ENCODE assay signal across 1 cellular context in the genomic region with DNA sequence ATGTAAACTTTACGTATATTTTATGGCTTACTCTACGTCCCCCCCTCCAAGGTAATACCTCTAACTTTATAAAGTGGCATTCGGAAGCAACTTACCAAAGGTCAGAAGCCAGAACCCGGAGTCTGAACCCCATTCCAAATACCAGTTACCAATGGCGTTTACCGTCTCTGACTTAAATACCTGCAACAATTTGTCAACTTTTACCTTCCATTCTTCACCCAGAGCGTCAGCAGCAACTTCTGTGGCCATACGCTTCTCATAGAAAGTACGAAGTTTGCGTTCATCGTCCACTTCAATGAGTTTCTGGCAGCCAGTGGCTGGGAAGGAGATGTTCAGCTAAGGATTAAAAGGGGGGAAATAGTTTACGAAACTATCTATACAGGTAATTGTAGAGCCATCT.
TF ChIP-seq lines count a peak whose summit lies in the region.

No MANE protein-coding gene starts in this region.

TF ChIP-seq in K562, 482 proteins besides CTCF, POLR2A, EP300 and RAD21 (continued from another document):
- TF ChIP-seq, protein P1, sequence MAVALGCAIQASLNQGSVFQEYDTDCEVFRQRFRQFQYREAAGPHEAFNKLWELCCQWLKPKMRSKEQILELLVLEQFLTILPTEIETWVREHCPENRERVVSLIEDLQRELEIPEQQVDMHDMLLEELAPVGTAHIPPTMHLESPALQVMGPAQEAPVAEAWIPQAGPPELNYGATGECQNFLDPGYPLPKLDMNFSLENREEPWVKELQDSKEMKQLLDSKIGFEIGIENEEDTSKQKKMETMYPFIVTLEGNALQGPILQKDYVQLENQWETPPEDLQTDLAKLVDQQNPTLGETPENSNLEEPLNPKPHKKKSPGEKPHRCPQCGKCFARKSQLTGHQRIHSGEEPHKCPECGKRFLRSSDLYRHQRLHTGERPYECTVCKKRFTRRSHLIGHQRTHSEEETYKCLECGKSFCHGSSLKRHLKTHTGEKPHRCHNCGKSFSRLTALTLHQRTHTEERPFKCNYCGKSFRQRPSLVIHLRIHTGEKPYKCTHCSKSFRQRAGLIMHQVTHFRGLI (CRISPR knock-in tag; IDR thresholded peaks at IDR 0.05): no peak
